ENCODE assay signal across 17 cellular contexts in genomic region chr9:110975278-110975677, GRCh38.
A peak's percentile ranks its signal among the peaks of the same experiment; 100 is the strongest.
DNase-seq lines count a peak whose midpoint lies in the region; ATAC-seq, FAIRE-seq and TF ChIP-seq lines count a peak whose summit lies in the region.
"Had no signal": no experiment of that assay in that cellular context is flagged by ENCODE, and none has a peak within 500 bp of the region (broad histone marks: within the 10 kb centered on the region; RNA-seq: fewer than 3 reads in every experiment).

No MANE protein-coding gene starts in this region.

- no peak for FAIRE-seq in A549 (lab: Jason Lieb, UNC)
- FAIRE-seq: H54, RCC 7860 had no signal

- H3K9me3 ChIP-seq in A549 (no peaks in the 10 kb centered on the region), GM23248 (ENCODE audit: low read depth) (no peaks in the 10 kb centered on the region), tibial artery (no peaks in the 10 kb centered on the region)
- no peaks in the 10 kb centered on the region for H3K9me3 ChIP-seq in CD8-positive, alpha-beta memory T cell (ENCODE audit: low read length)

- no peaks in the 10 kb centered on the region for H3K4me1 Mint-ChIP-seq in CD8-positive, alpha-beta memory T cell
- H3K4me1 Mint-ChIP-seq: B cell had no signal

- CTCF ChIA-PET in A549 (lab: Yijun Ruan, JAX) = no interaction called here
- CTCF ChIA-PET in CD8-positive, alpha-beta memory T cell (lab: Charles Lee) = no interaction called here

- H3F3A ChIP-seq in GM23248 (ENCODE audit: insufficient read depth) = peaks cover 29% of the 10 kb centered on the region

- peak overlapping the region in 1 of 2 experiments; percentile 3; a peak in 2 of 6 replicates for H3K27ac ChIP-seq in A549
- H3K27ac ChIP-seq in GM23248 = peak overlapping the region; percentile 14
- peak overlapping the region in 30 of 59 donors; percentile 4 to 97 (median 76) for H3K27ac ChIP-seq in dorsolateral prefrontal cortex
- H3K27ac ChIP-seq in CD8-positive, alpha-beta memory T cell (ENCODE audit: low read depth, low read length) = no peak overlapping the region
- H3K27ac ChIP-seq in tibial artery = no peak overlapping the region

- H3K4me3 Mint-ChIP-seq in CD8-positive, alpha-beta memory T cell = no peak overlapping the region
- H3K4me3 Mint-ChIP-seq: B cell; CD8-positive, alpha-beta T cell had no signal

- H2AFZ ChIP-seq in GM23248 = no peak overlapping the region

- no peak overlapping the region for H3K4me3 ChIP-seq in A549
- H3K4me3 ChIP-seq in GM23248 = no peak overlapping the region
- H3K4me3 ChIP-seq in dorsolateral prefrontal cortex = no peak overlapping the region
- H3K4me3 ChIP-seq in CD8-positive, alpha-beta memory T cell (ENCODE audit: low read length) = no peak overlapping the region
- H3K4me3 ChIP-seq in tibial artery = no peak overlapping the region

- POLR2A ChIA-PET in A549 (lab: Yijun Ruan, JAX) = no interaction called here
- POLR2A ChIA-PET in CD8-positive, alpha-beta memory T cell (lab: Charles Lee) = no interaction called here

- TF ChIP-seq RAD21 in A549 (conservative IDR thresholded peaks at IDR 0.05 in 1 of 2, IDR thresholded peaks at IDR 0.05 in 1 of 2) = no peak

- no peaks in the 10 kb centered on the region for H3K36me3 Mint-ChIP-seq in CD8-positive, alpha-beta memory T cell
- H3K36me3 Mint-ChIP-seq: CD8-positive, alpha-beta T cell had no signal

- H3K9me2 ChIP-seq in GM23248 (ENCODE audit: insufficient read depth) = no peaks in the 10 kb centered on the region

- H3K79me2 ChIP-seq in GM23248 (ENCODE audit: insufficient read depth) = peaks cover 99% of the 10 kb centered on the region

- H3K4me1 ChIP-seq in A549 = peaks cover 62% of the 10 kb centered on the region
- peaks cover 57% of the 10 kb centered on the region for H3K4me1 ChIP-seq in GM23248 (ENCODE audit: insufficient read depth)
- H3K4me1 ChIP-seq in CD8-positive, alpha-beta memory T cell (ENCODE audit: insufficient read depth, low read length) = no peaks in the 10 kb centered on the region
- peaks cover 0 to 61% (median 12%) of the 10 kb centered on the region in 4 donors for H3K4me1 ChIP-seq in tibial artery

- H3K27me3 ChIP-seq in GM23248 (replicated peaks; ENCODE audit: insufficient read depth) (no peaks in the 10 kb centered on the region), dorsolateral prefrontal cortex (no peaks in the 10 kb centered on the region), tibial artery (no peaks in the 10 kb centered on the region)
- no peaks in the 10 kb centered on the region for H3K27me3 ChIP-seq in CD8-positive, alpha-beta memory T cell (ENCODE audit: insufficient read depth, low read length, poor library complexity, severe bottlenecking)

- peaks cover 6% of the 10 kb centered on the region; the same call in 1 of the 2 replicates for H3K36me3 ChIP-seq in GM23248 (ENCODE audit: low read depth)
- H3K36me3 ChIP-seq in CD8-positive, alpha-beta memory T cell (ENCODE audit: insufficient read depth, low read length) = no peaks in the 10 kb centered on the region
- peaks cover 0 to 8% (median 6%) of the 10 kb centered on the region in 3 donors for H3K36me3 ChIP-seq in tibial artery

- in situ Hi-C loops in GM23248 (cut with MboI) = no loop called here

- H3K4me2 ChIP-seq in A549 = 0 out of 3 replicates have a peak overlapping the region, but pooled peaks have one; percentile 5
- H3K4me2 ChIP-seq in GM23248 (ENCODE audit: unreplicated experiment) = peak overlapping the region; percentile 69

- WGBS in A549 (ENCODE audit: missing lambda C conversion rate) = 93% methylated on average over 2 of the region's 2 CpGs
- 50 to 56% methylated on average over 2 of the region's 2 CpGs for WGBS in GM23248 (ENCODE audit: low coverage in 1 of 2, low lambda C conversion rate in 2 of 2, missing lambda C conversion rate in 2 of 2), 2 experiments

- ATAC-seq in A549 (no peak), HG02763 (IDR thresholded peaks at IDR 0.05; ENCODE audit: unreplicated experiment) (no peak)
- ATAC-seq: CD8-positive, alpha-beta T cell had no signal

- no peak for DNase-seq in A549 (ENCODE audit: low read depth in 1 of 2, low spot score in 1 of 2)
- DNase-seq in GM23248 = peak; percentile 34
- peak; percentile 52 for DNase-seq in NOMO-1 treated with DMSO at 0.1 percent for 48 hours (lab: John Stamatoyannopoulos, UW; ENCODE audit: unreplicated experiment)
- no peak for DNase-seq in dorsolateral prefrontal cortex
- no peak for DNase-seq in GOT3 (lab: John Stamatoyannopoulos, UW)
- DNase-seq in CD8-positive, alpha-beta memory T cell = no peak
- no peak for DNase-seq in tibial artery
- DNase-seq: ACHN; CD8-positive, alpha-beta T cell; NCI-H146; NCI-H2081 treated with DMSO at 0.1 percent for 48 hours; NCI-H526 treated with DMSO at 0.1 percent for 48 hours; SHP77 had no signal

- no peak for TF ChIP-seq EP300 in A549 (IDR thresholded peaks at IDR 0.05)

- TF ChIP-seq CTCF in A549 (IDR thresholded peaks at IDR 0.05) = no peak
- TF ChIP-seq CTCF in dorsolateral prefrontal cortex (IDR thresholded peaks at IDR 0.05 in 54 of 56, conservative IDR thresholded peaks at IDR 0.05 in 2 of 56; ENCODE audit: low read depth in 1 of 56, partially characterized antibody in 56 of 56) = no peak
- no peak for TF ChIP-seq CTCF in tibial artery (IDR thresholded peaks at IDR 0.05)

- peaks cover 0 to 6% (median 3%) of the 10 kb centered on the region in 5 donors for H3K9me3 Mint-ChIP-seq in CD8-positive, alpha-beta memory T cell

- no peak overlapping the region for H3K27ac Mint-ChIP-seq in CD8-positive, alpha-beta memory T cell
- H3K27ac Mint-ChIP-seq: B cell; CD8-positive, alpha-beta T cell had no signal

- intact Hi-C loops in dorsolateral prefrontal cortex (cut with DNase I) = no loop called here
- intact Hi-C loops in tibial artery (cut with DNase I; ENCODE audit: low total_unique reads) = no loop called here

- H3K27me3 Mint-ChIP-seq in CD8-positive, alpha-beta memory T cell = peaks cover 0 to 3% of the 10 kb centered on the region in 2 donors
- H3K27me3 Mint-ChIP-seq: B cell had no signal

- no peak overlapping the region for H3K9ac ChIP-seq in GM23248

- peaks cover 10% of the 10 kb centered on the region; the same call in 1 of the 2 replicates for H4K20me1 ChIP-seq in GM23248 (ENCODE audit: insufficient read depth)

- TF ChIP-seq POLR2A in A549 (IDR thresholded peaks at IDR 0.05; ENCODE audit: low read length) = no peak

TF ChIP-seq in A549, 52 proteins besides CTCF, POLR2A, EP300 and RAD21:
- no peak for TF ChIP-seq BCL3 (IDR thresholded peaks at IDR 0.05)
- TF ChIP-seq ZFP36 (IDR thresholded peaks at IDR 0.05; ENCODE audit: borderline replicate concordance, partially characterized antibody) = no peak
- no peak for TF ChIP-seq MAX (IDR thresholded peaks at IDR 0.05)
- no peak for TF ChIP-seq SREBF2 (IDR thresholded peaks at IDR 0.05)
- no peak for TF ChIP-seq JUN (IDR thresholded peaks at IDR 0.05)
- TF ChIP-seq CHD4 (IDR thresholded peaks at IDR 0.05; ENCODE audit: borderline replicate concordance) = no peak

Comparison
In these comparisons a context has a peak if more than half of its experiments do, and no peak if none do; other contexts are left out.
1. DNase-seq: peak in GM23248 (single experiment) and NOMO-1 treated with DMSO at 0.1 percent for 48 hours (single experiment); none in A549 (0 of 2), dorsolateral prefrontal cortex (0 of 10), GOT3 (single experiment), CD8-positive, alpha-beta memory T cell (0 of 5) and tibial artery (0 of 2).
2. H3K27ac ChIP-seq: peak in GM23248 (single experiment) and dorsolateral prefrontal cortex (30 of 59); none in CD8-positive, alpha-beta memory T cell (single experiment) and tibial artery (0 of 2).